17 cellular contexts compared by ENCODE assay signal in the genomic region with DNA sequence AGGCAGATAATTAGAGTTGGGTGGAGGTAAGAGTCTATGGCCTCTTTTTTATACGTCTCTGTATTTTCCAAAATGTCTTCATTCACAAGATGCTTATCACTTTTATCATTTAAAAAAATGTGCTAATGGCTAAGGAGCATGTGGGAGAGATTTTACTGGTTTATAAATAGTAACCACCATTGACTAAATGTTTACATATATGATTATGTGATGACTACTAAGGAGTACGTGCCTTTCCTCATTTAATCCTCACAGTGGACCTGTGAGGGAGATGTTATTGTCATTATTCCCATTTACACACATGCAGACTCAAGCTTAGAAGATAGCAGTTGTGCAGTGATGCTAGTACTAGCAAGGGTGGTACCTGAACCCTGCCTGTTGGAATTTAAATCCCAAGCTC. TPM values are rescaled to one million over a fixed set of nuclear protein-coding genes. Genes with fewer than 3 reads are reported as not detected.
DNase-seq lines count a peak whose midpoint lies in the region; ATAC-seq and TF ChIP-seq lines count a peak whose summit lies in the region.
"Had no signal": no experiment of that assay in that cellular context is flagged by ENCODE, and none has a peak within 500 bp of the region (broad histone marks: within the 10 kb centered on the region; RNA-seq: fewer than 3 reads in every experiment).

No MANE protein-coding gene starts in this region.

- H3K79me1 ChIP-seq in mesenchymal stem cell (replicated peaks; ENCODE audit: low read length, poor library complexity, severe bottlenecking), result peaks cover 7% of the 10 kb centered on the region

- no peak overlapping the region for H3K4ac ChIP-seq in mesenchymal stem cell (ENCODE audit: low read depth in 1 of 2, low read length in 2 of 2)

- H3K14ac ChIP-seq in mesenchymal stem cell (ENCODE audit: low read length in 2 of 2), result no peak overlapping the region

- H3K27me3 Mint-ChIP-seq in CD4-positive, alpha-beta T cell, result no peaks in the 10 kb centered on the region
- H3K27me3 Mint-ChIP-seq: progenitor cell of endocrine pancreas had no signal

- H3K18ac ChIP-seq in mesenchymal stem cell (ENCODE audit: low read depth in 1 of 2, low read length in 2 of 2), result no peak overlapping the region

- DNase-seq in CD4-positive, alpha-beta T cell, result no peak
- DNase-seq in HS-5 (ENCODE audit: low read depth) (peak; percentile 59), amniotic epithelial cell (ENCODE audit: low read depth) (peak; percentile 40), mesenchymal stem cell (peak; percentile 66), COR-L47 (lab: John Stamatoyannopoulos, UW) (no peak), NCI-H1436 (lab: John Stamatoyannopoulos, UW) (no peak)
- DNase-seq: CD8-positive, alpha-beta T cell; head of caudate nucleus; KG1; kidney glomerular epithelial cell; NCI-H187 treated with DMSO at 0.1 percent for 48 hours; NCI-H526 treated with DMSO at 0.1 percent for 48 hours; stimulated activated CD8-positive, alpha-beta memory T cell treated with anti-CD3 and anti-CD28 coated beads, Interleukin-4, amount 100 ng/mL, for 48 hours had no signal

- ATAC-seq in CD4-positive, alpha-beta T cell (ENCODE audit: poor library complexity), result no peak
- no peak for ATAC-seq in GM19463 (IDR thresholded peaks at IDR 0.05; ENCODE audit: unreplicated experiment)
- ATAC-seq: CD8-positive, alpha-beta T cell had no signal

- TF ChIP-seq CTCF in CD4-positive, alpha-beta T cell (IDR thresholded peaks at IDR 0.05), result no peak

- no CpG with 5 or more reads among the region's 2 CpGs for WGBS in mesenchymal stem cell

- H3K27ac Mint-ChIP-seq in CD4-positive, alpha-beta T cell, result no peak overlapping the region
- H3K27ac Mint-ChIP-seq: CD8-positive, alpha-beta T cell; progenitor cell of endocrine pancreas; T-helper 2 cell treated with Interferon-gamma antibody and Interleukin-4, amounts not matched to agents 5 μg/mL and 100 μg/mL, for 36 hours had no signal

- intact Hi-C loops in CD4-positive, alpha-beta T cell (cut with DNase I, micrococcal nuclease), result loop anchor here (5.0 to 10.0 kb wide), 5 partner anchors 94 to 596 kb away; partner anchors contain the start of genes CEP135 (in 1 of the 2) and EXOC1 (in 1 of the 2)

- H3K4me3 Mint-ChIP-seq in CD4-positive, alpha-beta T cell, result peak overlapping the region; percentile 89

- CTCF ChIA-PET in CD4-positive, alpha-beta T cell (lab: Charles Lee), result no interaction called here

- H3K36me3 Mint-ChIP-seq in CD4-positive, alpha-beta T cell (ENCODE audit: low read depth), result no peaks in the 10 kb centered on the region

- H3K4me1 Mint-ChIP-seq in CD4-positive, alpha-beta T cell (ENCODE audit: low read depth), result peaks cover 18% of the 10 kb centered on the region

- H2BK15ac ChIP-seq in mesenchymal stem cell (ENCODE audit: low read depth, poor library complexity, severe bottlenecking), result no peak overlapping the region

- POLR2A ChIA-PET in CD4-positive, alpha-beta T cell (lab: Charles Lee), result no interaction called here

- no peaks in the 10 kb centered on the region for H3K36me3 ChIP-seq in mesenchymal stem cell (ENCODE audit: control insufficient read depth in 1 of 2, insufficient read depth in 2 of 2, low read depth in 1 of 2, low read length in 2 of 2)
- H3K36me3 ChIP-seq: cardiac muscle cell had no signal

- H2AFZ ChIP-seq in mesenchymal stem cell (ENCODE audit: low read depth, low read length), result no peak overlapping the region

- no peak overlapping the region for H3K9ac ChIP-seq in mesenchymal stem cell (ENCODE audit: low read length)

- H3K23ac ChIP-seq in mesenchymal stem cell (ENCODE audit: low read length in 2 of 2), result no peak overlapping the region

- H2AK5ac ChIP-seq in mesenchymal stem cell (ENCODE audit: low read length, severe bottlenecking), result no peak overlapping the region

- no peaks in the 10 kb centered on the region for H3K9me3 ChIP-seq in CD4-positive, alpha-beta T cell (ENCODE audit: control insufficient read depth, low read length)
- no peaks in the 10 kb centered on the region for H3K9me3 ChIP-seq in mesenchymal stem cell (ENCODE audit: control insufficient read depth, low read length)

- no peak overlapping the region for H2BK12ac ChIP-seq in mesenchymal stem cell (ENCODE audit: low read length in 2 of 2)

- no peak overlapping the region for H2BK120ac ChIP-seq in mesenchymal stem cell (ENCODE audit: low read depth, low read length)

- no peak overlapping the region for H4K91ac ChIP-seq in mesenchymal stem cell (ENCODE audit: low read length)

- H3K4me1 ChIP-seq in mesenchymal stem cell (ENCODE audit: control insufficient read depth, insufficient read depth, low read depth, low read length), result peaks cover 8% of the 10 kb centered on the region

- no peak overlapping the region for H3K27ac ChIP-seq in CD4-positive, alpha-beta T cell (ENCODE audit: low read depth, low read length)
- H3K27ac ChIP-seq in mesenchymal stem cell (ENCODE audit: low read length, poor library complexity, severe bottlenecking), result no peak overlapping the region
- H3K27ac ChIP-seq: cardiac muscle cell had no signal

- peaks cover 4% of the 10 kb centered on the region for H3K9me3 Mint-ChIP-seq in CD4-positive, alpha-beta T cell
- H3K9me3 Mint-ChIP-seq: CD8-positive, alpha-beta T cell; T-helper 2 cell treated with Interferon-gamma antibody and Interleukin-4, amounts not matched to agents 5 μg/mL and 100 μg/mL, for 36 hours had no signal

- H3K27me3 ChIP-seq in CD4-positive, alpha-beta T cell (ENCODE audit: control insufficient read depth, insufficient read depth, low read length), result no peaks in the 10 kb centered on the region
- no peaks in the 10 kb centered on the region for H3K27me3 ChIP-seq in mesenchymal stem cell (ENCODE audit: control insufficient read depth in 1 of 2, insufficient read depth in 1 of 2, low read length in 2 of 2)
- H3K27me3 ChIP-seq: cardiac muscle cell had no signal

- no peak overlapping the region for H4K8ac ChIP-seq in mesenchymal stem cell (ENCODE audit: low read length)

- H2BK5ac ChIP-seq in mesenchymal stem cell (ENCODE audit: low read depth, low read length, poor library complexity, severe bottlenecking), result no peak overlapping the region

- no peak overlapping the region for H3K4me3 ChIP-seq in mesenchymal stem cell (ENCODE audit: insufficient read depth in 1 of 2, low read depth in 1 of 2, low read length in 2 of 2)
- H3K4me3 ChIP-seq: cardiac muscle cell had no signal

- no peak overlapping the region for H3K4me2 ChIP-seq in mesenchymal stem cell (ENCODE audit: low read length, poor library complexity, severe bottlenecking)

RNA-seq across cellular contexts. Expression of gene SRD5A3, which starts 2.4 kb away (rescaled TPM):
- total RNA-seq in CD4-positive, alpha-beta T cell, result 1 to 10 TPM; 2.1 to 2.2 TPM
- 15.1 TPM for polyA plus RNA-seq in mesenchymal stem cell (2013, experiment 1 of 2)
- polyA plus RNA-seq in mesenchymal stem cell (2013, experiment 2 of 2), result 15.2 TPM

RNA-seq across cellular contexts. Expression of gene TMEM165, which starts 47.3 kb away (rescaled TPM):
- total RNA-seq in CD4-positive, alpha-beta T cell, result 10 to 100 TPM; 44.8 to 46.0 TPM
- 98.0 TPM for polyA plus RNA-seq in mesenchymal stem cell (2013, experiment 1 of 2)
- polyA plus RNA-seq in mesenchymal stem cell (2013, experiment 2 of 2), result 99.5 TPM

Comparison
In these comparisons a context has a peak if more than half of its experiments do, and no peak if none do; other contexts are left out.
1. DNase-seq: peak in HS-5 (single experiment), amniotic epithelial cell (single experiment) and mesenchymal stem cell (single experiment); none in CD4-positive, alpha-beta T cell (0 of 10), COR-L47 (single experiment) and NCI-H1436 (single experiment).